Comparison of ENCODE assay signal across 1 cellular context in genomic region chr4:74311696-74312313, GRCh38.
TF ChIP-seq lines count a peak whose summit lies in the region.

No MANE protein-coding gene starts in this region.

TF ChIP-seq in GM23338, 12 proteins besides CTCF, POLR2A, EP300 and RAD21 (continued from another document):
- TF ChIP-seq NANOG (IDR thresholded peaks at IDR 0.05; ENCODE audit: borderline replicate concordance) (no peak), JUNB (IDR thresholded peaks at IDR 0.05; ENCODE audit: unreplicated experiment) (no peak), STAT1 (IDR thresholded peaks at IDR 0.05; ENCODE audit: unreplicated experiment) (no peak), ZNF114 (CRISPR knock-in tag; IDR thresholded peaks at IDR 0.05) (no peak)
